Comparison of ENCODE assay signal across 9 cellular contexts in genomic region chr19:49746206-49746958, GRCh38. TPM values are rescaled to one million over a fixed set of nuclear protein-coding genes. Genes with fewer than 3 reads are reported as not detected.
DNase-seq lines count a peak whose midpoint lies in the region; ATAC-seq, FAIRE-seq and TF ChIP-seq lines count a peak whose summit lies in the region.
"Had no signal": no experiment of that assay in that cellular context is flagged by ENCODE, and none has a peak within 500 bp of the region (broad histone marks: within the 10 kb centered on the region; RNA-seq: fewer than 3 reads in every experiment).

No MANE protein-coding gene starts in this region.

- H3F3A ChIP-seq in neural progenitor cell (ENCODE audit: low read depth): no peaks in the 10 kb centered on the region

- no peak for ATAC-seq in GM21390 (IDR thresholded peaks at IDR 0.05; ENCODE audit: unreplicated experiment)

- H3K4me1 ChIP-seq in neural progenitor cell: no peaks in the 10 kb centered on the region

- H3K27ac Mint-ChIP-seq in neural progenitor cell: no peak overlapping the region

- H3K36me3 ChIP-seq in H7 (replicated peaks; ENCODE audit: control insufficient read depth, insufficient read depth, low read length) (no peaks in the 10 kb centered on the region), neural progenitor cell (no peaks in the 10 kb centered on the region)

- H3K9me3 ChIP-seq in neural progenitor cell (ENCODE audit: low read depth): no peaks in the 10 kb centered on the region

- DNase-seq in H7 (peak; percentile 97), neural progenitor cell (ENCODE audit: low spot score) (peak; percentile 61), NCI-H1105 (lab: John Stamatoyannopoulos, UW) (no peak), HTR-8/SVneo (ENCODE audit: insufficient read length, low spot score) (no peak), hippocampal formation (lab: John Stamatoyannopoulos, UW) (no peak)
- peak; percentile 8 for DNase-seq in activated CD4-positive, CD25-positive, alpha-beta regulatory T cell treated with anti-CD3 and anti-CD28 coated beads, Interleukin-2, amount 50 U/mL, for 16 hours (ENCODE audit: low read depth, low spot score)
- DNase-seq in effector CD4-positive, alpha-beta T cell: peak; percentile 39

- H3K36me3 Mint-ChIP-seq in neural progenitor cell: no peaks in the 10 kb centered on the region

- H3K79me2 ChIP-seq in neural progenitor cell (ENCODE audit: low read depth): no peaks in the 10 kb centered on the region

- no peak overlapping the region for H3K4me3 Mint-ChIP-seq in neural progenitor cell

- H2AFZ ChIP-seq in neural progenitor cell (replicated peaks): peak overlapping the region; percentile 17

- no peak for FAIRE-seq in HTR-8/SVneo (lab: Jason Lieb, UNC)
- FAIRE-seq: endometrium had no signal

- H3K4me2 ChIP-seq in neural progenitor cell: no peak overlapping the region

- H3K27me3 Mint-ChIP-seq in neural progenitor cell (ENCODE audit: insufficient read depth, low read depth): peaks cover 11% of the 10 kb centered on the region

- H3K4me3 ChIP-seq in H7 (ENCODE audit: insufficient read depth, low read depth, low read length): peak overlapping the region; percentile 16
- H3K4me3 ChIP-seq in neural progenitor cell: no peak overlapping the region

- peaks cover 12% of the 10 kb centered on the region for H3K9me3 Mint-ChIP-seq in neural progenitor cell

- H3K27ac ChIP-seq in neural progenitor cell: no peak overlapping the region

- no peak overlapping the region for H3K9ac ChIP-seq in neural progenitor cell

- H3K4me1 Mint-ChIP-seq in neural progenitor cell: no peaks in the 10 kb centered on the region

- no peaks in the 10 kb centered on the region for H4K20me1 ChIP-seq in neural progenitor cell (ENCODE audit: low read depth)

- H3K27me3 ChIP-seq in H7 (ENCODE audit: control insufficient read depth, insufficient read depth, low read length): peaks cover 3% of the 10 kb centered on the region; the same call in 1 of the 2 replicates
- H3K27me3 ChIP-seq in neural progenitor cell: no peaks in the 10 kb centered on the region

- TF ChIP-seq CTCF in neural progenitor cell (IDR thresholded peaks at IDR 0.05): no peak

RNA-seq across cellular contexts. Expression of gene TSKS, which starts 16.7 kb away (rescaled TPM):
- 0.24 and 0.52 TPM in 2 replicates for total RNA-seq in H7 (2014; rRNA removed; shearing (Covaris generic))
- 0.37 TPM in 1 of 2 replicates, not detected in the other for total RNA-seq in neural progenitor cell (ENCODE audit: low replicate concordance)

RNA-seq across cellular contexts. Expression of gene AP2A1, which starts 20.4 kb away (rescaled TPM):
- total RNA-seq in H7 (2014; rRNA removed; shearing (Covaris generic)): 208 and 249 TPM in 2 replicates
- total RNA-seq in neural progenitor cell (ENCODE audit: low replicate concordance): 61.6 and 137 TPM in 2 replicates

RNA-seq across cellular contexts. Expression of gene CPT1C, which starts 55.5 kb away (rescaled TPM):
- 25.8 and 28.9 TPM in 2 replicates for total RNA-seq in H7 (2014; rRNA removed; shearing (Covaris generic))
- 51.7 and 105 TPM in 2 replicates for total RNA-seq in neural progenitor cell (ENCODE audit: low replicate concordance)

RNA-seq across cellular contexts. Expression of gene ADM5, which starts 57.0 kb away (rescaled TPM):
- total RNA-seq in H7 (2014; rRNA removed; shearing (Covaris generic)): 1.4 and 1.8 TPM in 2 replicates
- 6.0 and 9.4 TPM in 2 replicates for total RNA-seq in neural progenitor cell (ENCODE audit: low replicate concordance)

Comparison
In these comparisons a context has a peak if more than half of its experiments do, and no peak if none do; other contexts are left out.
1. DNase-seq: peak in H7 (single experiment), activated CD4-positive, CD25-positive, alpha-beta regulatory T cell treated with anti-CD3 and anti-CD28 coated beads, Interleukin-2, amount 50 U/mL, for 16 hours (single experiment), effector CD4-positive, alpha-beta T cell (single experiment) and neural progenitor cell (single experiment); none in NCI-H1105 (single experiment), HTR-8/SVneo (single experiment) and hippocampal formation (0 of 2).